ENCODE assay signal across 8 cellular contexts in genomic region chr13:24161980-24162517, GRCh38. TPM values are rescaled to one million over a fixed set of nuclear protein-coding genes. Genes with fewer than 3 reads are reported as not detected.
A peak's percentile ranks its signal among the peaks of the same experiment; 100 is the strongest.
DNase-seq lines count a peak whose midpoint lies in the region; ATAC-seq and TF ChIP-seq lines count a peak whose summit lies in the region.

No MANE protein-coding gene starts in this region.

- intact Hi-C loops in A673 (cut with micrococcal nuclease; ENCODE audit: unreplicated experiment) (loop anchor here (5.0 kb wide), 1 partner anchor 40 kb away; no protein-coding TSS in a partner anchor), posterior cingulate gyrus (cut with DNase I) (loop anchor here (5.0 kb wide), 2 partner anchors 55 to 110 kb away; no protein-coding TSS in a partner anchor)

- H3K27me3 ChIP-seq in A673 (replicated peaks; ENCODE audit: insufficient read depth, low read depth, low read length, poor library complexity) (no peaks in the 10 kb centered on the region), mucosa of stomach (ENCODE audit: control insufficient read depth, insufficient read depth, low read length) (no peaks in the 10 kb centered on the region)

- H3K4me1 ChIP-seq in A673 (ENCODE audit: insufficient read depth, low read length, poor library complexity, severe bottlenecking) (peaks cover 20% of the 10 kb centered on the region), mucosa of stomach (ENCODE audit: control insufficient read depth, insufficient read depth, low read length) (peaks cover 24% of the 10 kb centered on the region)

- H3K9me3 ChIP-seq in A673 (ENCODE audit: low read depth, low read length, poor library complexity, severe bottlenecking) (no peaks in the 10 kb centered on the region), mucosa of stomach (ENCODE audit: control insufficient read depth, low read length) (no peaks in the 10 kb centered on the region)

- no peak overlapping the region for H3K27ac ChIP-seq in A673 (ENCODE audit: low read depth, low read length, poor library complexity, severe bottlenecking)
- peak overlapping the region; percentile 50 for H3K27ac ChIP-seq in cingulate gyrus (ENCODE audit: low read depth, low read length)

- H3K36me3 ChIP-seq in A673 (ENCODE audit: insufficient read depth, low read length, poor library complexity, severe bottlenecking) (no peaks in the 10 kb centered on the region), mucosa of stomach (ENCODE audit: control insufficient read depth, insufficient read depth, low read length) (no peaks in the 10 kb centered on the region)

- POLR2A ChIA-PET in A673 (lab: Charles Lee; ENCODE audit: low non-redundant PET): no interaction called here

- DNase-seq in A673 (ENCODE audit: low spot score) (no peak), HFF-Myc (ENCODE audit: extremely low read depth, low read depth) (no peak), posterior cingulate gyrus (no peak), DMS153 (lab: John Stamatoyannopoulos, UW) (no peak), NAMALWA (ENCODE audit: low spot score) (no peak)

- peak overlapping the region; percentile 93 for H3K9ac ChIP-seq in mucosa of stomach (ENCODE audit: low read length)

- CTCF ChIA-PET in A673 (lab: Charles Lee): no interaction called here

- TSS peak; percentile 29 for BruUV-seq in A673 (replicated peaks; lab: Mats Ljungman, UMichigan)

- no peak for TF ChIP-seq CTCF in A673 (conservative IDR thresholded peaks at IDR 0.05; ENCODE audit: low read depth, low read length)
- TF ChIP-seq CTCF in HFF-Myc (IDR thresholded peaks at IDR 0.05; ENCODE audit: low read depth, low read length, missing control alignments): no peak

- H3K4me3 ChIP-seq in A673 (ENCODE audit: low read depth, low read length, poor library complexity, severe bottlenecking) (peak overlapping the region; percentile 80), HFF-Myc (replicated peaks; ENCODE audit: low read depth, low read length) (peak overlapping the region; percentile 92), mucosa of stomach (ENCODE audit: low read length) (peak overlapping the region; percentile 65)

- ATAC-seq in HG03520 (IDR thresholded peaks at IDR 0.05; ENCODE audit: unreplicated experiment): no peak

RNA-seq across cellular contexts. Expression of gene SPATA13, which starts 1.5 kb away (rescaled TPM):
- 55.4 and 58.2 TPM in 2 replicates for total RNA-seq in A673 (2021)
